15 cellular contexts compared by ENCODE assay signal in the genomic region with DNA sequence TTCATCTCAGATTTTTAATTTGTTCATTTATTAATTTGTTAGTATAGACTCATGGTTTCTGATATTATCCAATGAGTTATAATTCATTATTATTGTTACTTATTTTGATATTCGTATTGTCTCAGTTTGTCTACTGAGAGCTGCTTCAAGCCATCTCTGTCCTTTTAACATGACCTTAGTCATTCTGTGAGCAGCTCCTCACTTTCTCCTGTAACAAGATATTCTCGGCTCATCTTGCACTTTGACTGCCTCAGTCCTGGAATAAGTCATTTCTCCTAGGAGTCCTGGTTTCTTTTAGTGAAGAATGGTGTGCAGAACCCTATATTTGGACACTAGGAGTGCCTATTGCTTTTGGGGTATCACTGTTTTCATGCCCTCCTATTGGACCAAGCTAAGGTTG. TPM values are rescaled to one million over a fixed set of nuclear protein-coding genes. Genes with fewer than 3 reads are reported as not detected.
DNase-seq lines count a peak whose midpoint lies in the region; ATAC-seq and TF ChIP-seq lines count a peak whose summit lies in the region.
"Had no signal": no experiment of that assay in that cellular context is flagged by ENCODE, and none has a peak within 500 bp of the region (broad histone marks: within the 10 kb centered on the region; RNA-seq: fewer than 3 reads in every experiment).

No MANE protein-coding gene starts in this region.

- H3K9me3 Mint-ChIP-seq in activated naive CD8-positive, alpha-beta T cell treated with anti-CD3 and anti-CD28 coated beads for 36 hours: no peaks in the 10 kb centered on the region
- H3K9me3 Mint-ChIP-seq: mesothelial cell of epicardium had no signal

- peaks cover 0 to 65% (median 18%) of the 10 kb centered on the region in 9 donors for H3K36me3 ChIP-seq in heart right ventricle
- peaks cover 22% of the 10 kb centered on the region for H3K36me3 ChIP-seq in right atrium auricular region
- peaks cover 32% of the 10 kb centered on the region for H3K36me3 ChIP-seq in upper lobe of right lung
- H3K36me3 ChIP-seq in gastroesophageal sphincter: peaks cover 0 to 51% of the 10 kb centered on the region in 2 donors

- H3K27me3 ChIP-seq in heart right ventricle (peaks cover 0 to 10% (median 0%) of the 10 kb centered on the region in 7 donors), right atrium auricular region (no peaks in the 10 kb centered on the region), upper lobe of right lung (no peaks in the 10 kb centered on the region), gastroesophageal sphincter (no peaks in the 10 kb centered on the region)

- TF ChIP-seq CTCF in heart right ventricle (IDR thresholded peaks at IDR 0.05) (no peak), right atrium auricular region (IDR thresholded peaks at IDR 0.05) (no peak), upper lobe of right lung (IDR thresholded peaks at IDR 0.05) (no peak), gastroesophageal sphincter (IDR thresholded peaks at IDR 0.05) (no peak)

- intact Hi-C loops in heart right ventricle (cut with DNase I) (loop anchor here in 1 of 10 donors (10.0 kb wide), 1 partner anchor 45 kb away; no protein-coding TSS in a partner anchor), Right ventricle myocardium superior (cut with DNase I) (no loop called here), upper lobe of right lung (cut with DNase I) (no loop called here), posterior cingulate gyrus (cut with DNase I) (no loop called here), left colon (cut with DNase I, micrococcal nuclease) (no loop called here)

- H3K4me3 Mint-ChIP-seq in activated naive CD8-positive, alpha-beta T cell treated with anti-CD3 and anti-CD28 coated beads for 36 hours: no peak overlapping the region
- H3K4me3 Mint-ChIP-seq: mesothelial cell of epicardium had no signal

- ATAC-seq in heart right ventricle (no peak), Right ventricle myocardium superior (ENCODE audit: poor library complexity) (no peak), upper lobe of right lung (no peak), gastroesophageal sphincter (no peak), left colon (no peak)

- DNase-seq in heart right ventricle: no peak
- DNase-seq in Right ventricle myocardium superior: no peak
- DNase-seq in activated naive CD8-positive, alpha-beta T cell treated with anti-CD3 and anti-CD28 coated beads for 36 hours: no peak
- no peak for DNase-seq in right atrium auricular region (ENCODE audit: low spot score)
- no peak for DNase-seq in upper lobe of right lung
- no peak for DNase-seq in posterior cingulate gyrus
- no peak for DNase-seq in left colon
- DNase-seq: effector CD4-positive, alpha-beta T cell; GF-D8; NCI-H1048; NCI-H510A treated with DMSO at 0.1 percent for 48 hours; retina; SHP77 had no signal

- TF ChIP-seq EP300 in gastroesophageal sphincter (IDR thresholded peaks at IDR 0.05): no peak

- TF ChIP-seq POLR2A in gastroesophageal sphincter (IDR thresholded peaks at IDR 0.05): no peak

- H3K9me3 ChIP-seq in heart right ventricle: no peaks in the 10 kb centered on the region
- no peaks in the 10 kb centered on the region for H3K9me3 ChIP-seq in right atrium auricular region
- no peaks in the 10 kb centered on the region for H3K9me3 ChIP-seq in upper lobe of right lung
- H3K9me3 ChIP-seq in gastroesophageal sphincter: no peaks in the 10 kb centered on the region

- H3K36me3 Mint-ChIP-seq in activated naive CD8-positive, alpha-beta T cell treated with anti-CD3 and anti-CD28 coated beads for 36 hours: peaks cover 39% of the 10 kb centered on the region

- peaks cover 58% of the 10 kb centered on the region for H3K4me1 Mint-ChIP-seq in activated naive CD8-positive, alpha-beta T cell treated with anti-CD3 and anti-CD28 coated beads for 36 hours

- H3K27ac ChIP-seq in heart right ventricle (peak overlapping the region; percentile 14 to 77 (median 67)), right atrium auricular region (peak overlapping the region; percentile 72 to 85), upper lobe of right lung (peak overlapping the region; percentile 5), gastroesophageal sphincter (no peak overlapping the region)

- peaks cover 0 to 43% (median 29%) of the 10 kb centered on the region in 9 donors for H3K4me1 ChIP-seq in heart right ventricle
- peaks cover 0 to 38% of the 10 kb centered on the region in 2 donors for H3K4me1 ChIP-seq in right atrium auricular region
- H3K4me1 ChIP-seq in upper lobe of right lung: peaks cover 16% of the 10 kb centered on the region
- peaks cover 0 to 41% (median 8%) of the 10 kb centered on the region in 3 donors for H3K4me1 ChIP-seq in gastroesophageal sphincter

- 55 to 64% methylated on average over 2 of the region's 2 CpGs for WGBS in heart right ventricle, 2 donors
- WGBS in gastroesophageal sphincter (ENCODE audit: low coverage in 1 of 2), 2 donors: 66 to 94% methylated on average over 2 of the region's 2 CpGs

- H3K27ac Mint-ChIP-seq in activated naive CD8-positive, alpha-beta T cell treated with anti-CD3 and anti-CD28 coated beads for 36 hours: peak overlapping the region; percentile 63
- H3K27ac Mint-ChIP-seq: mesothelial cell of epicardium had no signal

- H3K27me3 Mint-ChIP-seq in activated naive CD8-positive, alpha-beta T cell treated with anti-CD3 and anti-CD28 coated beads for 36 hours: no peaks in the 10 kb centered on the region

- H3K4me3 ChIP-seq in heart right ventricle (peak overlapping the region in 6 of 10 donors; percentile 4 to 37 (median 20)), right atrium auricular region (no peak overlapping the region), upper lobe of right lung (no peak overlapping the region), gastroesophageal sphincter (no peak overlapping the region)

RNA-seq across cellular contexts. Expression of gene ASB1, which starts 13.2 kb away (rescaled TPM):
- 10 to 100 TPM; 31.4 to 61.5 (median 51.2) TPM for total RNA-seq in heart right ventricle
- 10 to 100 TPM; 32.0 to 41.9 TPM for polyA plus RNA-seq in heart right ventricle
- 69.8 TPM for total RNA-seq in Right ventricle myocardium superior
- 10 to 100 TPM; 40.2 to 47.0 TPM for total RNA-seq in activated naive CD8-positive, alpha-beta T cell treated with anti-CD3 and anti-CD28 coated beads for 36 hours
- total RNA-seq in right atrium auricular region: 10 to 100 TPM; 32.3 to 43.6 TPM
- total RNA-seq in upper lobe of right lung: 26.6 TPM
- 10 to 100 TPM; 27.9 to 39.3 (median 35.9) TPM for total RNA-seq in gastroesophageal sphincter
- 10 to 100 TPM; 20.1 to 22.1 TPM for total RNA-seq in left colon

Comparison
In these comparisons a context has a peak if more than half of its experiments do, and no peak if none do; other contexts are left out.
1. H3K4me3 ChIP-seq: peak in heart right ventricle (6 of 10); none in right atrium auricular region (0 of 2), upper lobe of right lung (single experiment) and gastroesophageal sphincter (0 of 2).
2. H3K27ac ChIP-seq: peak in heart right ventricle (10 of 10), right atrium auricular region (2 of 2) and upper lobe of right lung (single experiment); none in gastroesophageal sphincter (0 of 4).